Comparison of ENCODE assay signal across 16 cellular contexts in genomic region chr10:132630666-132631347, GRCh38.
DNase-seq lines count a peak whose midpoint lies in the region; ATAC-seq and TF ChIP-seq lines count a peak whose summit lies in the region.
"Had no signal": no experiment of that assay in that cellular context is flagged by ENCODE, and none has a peak within 500 bp of the region (broad histone marks: within the 10 kb centered on the region; RNA-seq: fewer than 3 reads in every experiment).

No MANE protein-coding gene starts in this region.

- no peak for DNase-seq in activated CD8-positive, alpha-beta T cell treated with anti-CD3 and anti-CD28 coated beads, Interleukin-2, amount 10 ng/mL, durations not matched to agents 7 days and 5 days
- no peak for DNase-seq in activated CD8-positive, alpha-beta T cell treated with anti-CD3 and anti-CD28 coated beads for 36 hours
- DNase-seq in left ventricle myocardium inferior (peak; percentile 84), osteoblast (ENCODE audit: insufficient read length, low spot score, missing footprints) (peak; percentile 69), ureter (ENCODE audit: low spot score) (peak; percentile 81), NOMO-1 treated with dmso at 0.1 percent for 144 hours (lab: John Stamatoyannopoulos, UW; ENCODE audit: unreplicated experiment) (no peak), DMS79 treated with DMSO at 0.1 percent for 48 hours (lab: John Stamatoyannopoulos, UW) (no peak)
- DNase-seq: dermis blood vessel endothelial cell, naive B cell, NCI-H1694, NCI-H82, SW 1271 had no signal

- H3K4me2 ChIP-seq in osteoblast (ENCODE audit: insufficient read depth, low read length) = no peak overlapping the region

- peaks cover 18% of the 10 kb centered on the region for H3K4me1 Mint-ChIP-seq in activated CD8-positive, alpha-beta T cell treated with anti-CD3 and anti-CD28 coated beads, Interleukin-2, amount 10 ng/mL, durations not matched to agents 7 days and 5 days (ENCODE audit: low read depth)
- peaks cover 34% of the 10 kb centered on the region for H3K4me1 Mint-ChIP-seq in activated CD8-positive, alpha-beta T cell treated with anti-CD3 and anti-CD28 coated beads for 36 hours (ENCODE audit: low read depth)

- CTCF ChIA-PET in activated CD8-positive, alpha-beta T cell treated with anti-CD3 and anti-CD28 coated beads, Interleukin-2, amount 10 ng/mL, durations not matched to agents 7 days and 5 days (lab: Charles Lee) = no interaction called here
- CTCF ChIA-PET in activated CD8-positive, alpha-beta T cell treated with anti-CD3 and anti-CD28 coated beads for 36 hours (lab: Charles Lee) = no interaction called here

- no peaks in the 10 kb centered on the region for H3K27me3 ChIP-seq in left ventricle myocardium inferior (ENCODE audit: low read depth)
- H3K27me3 ChIP-seq in osteoblast (ENCODE audit: insufficient read depth, low read length) = no peaks in the 10 kb centered on the region

- intact Hi-C loops in activated CD8-positive, alpha-beta T cell treated with anti-CD3 and anti-CD28 coated beads for 36 hours (cut with micrococcal nuclease) = loop anchor here (10.0 kb wide), 1 partner anchor 86 kb away; no protein-coding TSS in a partner anchor
- intact Hi-C loops in left ventricle myocardium inferior (cut with micrococcal nuclease) = no loop called here

- no peak overlapping the region for H3K27ac Mint-ChIP-seq in activated CD8-positive, alpha-beta T cell treated with anti-CD3 and anti-CD28 coated beads, Interleukin-2, amount 10 ng/mL, durations not matched to agents 7 days and 5 days
- no peak overlapping the region for H3K27ac Mint-ChIP-seq in activated CD8-positive, alpha-beta T cell treated with anti-CD3 and anti-CD28 coated beads for 36 hours

- POLR2A ChIA-PET in activated CD8-positive, alpha-beta T cell treated with anti-CD3 and anti-CD28 coated beads, Interleukin-2, amount 10 ng/mL, durations not matched to agents 7 days and 5 days (lab: Charles Lee) = no interaction called here
- POLR2A ChIA-PET in activated CD8-positive, alpha-beta T cell treated with anti-CD3 and anti-CD28 coated beads for 36 hours (lab: Charles Lee) = no interaction called here

- H3K4me3 ChIP-seq in left ventricle myocardium inferior = peak overlapping the region; percentile 44
- H3K4me3 ChIP-seq in osteoblast (ENCODE audit: insufficient read depth, low read length) = no peak overlapping the region
- H3K4me3 ChIP-seq: K562 had no signal

- H3K36me3 ChIP-seq in left ventricle myocardium inferior (no peaks in the 10 kb centered on the region), osteoblast (ENCODE audit: insufficient read depth, low read length) (no peaks in the 10 kb centered on the region)

- peak overlapping the region; percentile 94 for H3K27ac ChIP-seq in left ventricle myocardium inferior (replicated peaks)
- H3K27ac ChIP-seq in osteoblast (ENCODE audit: low read depth, low read length) = no peak overlapping the region
- H3K27ac ChIP-seq: 22Rv1 had no signal

- H3K36me3 Mint-ChIP-seq in activated CD8-positive, alpha-beta T cell treated with anti-CD3 and anti-CD28 coated beads, Interleukin-2, amount 10 ng/mL, durations not matched to agents 7 days and 5 days (ENCODE audit: low read depth) = no peaks in the 10 kb centered on the region
- no peaks in the 10 kb centered on the region for H3K36me3 Mint-ChIP-seq in activated CD8-positive, alpha-beta T cell treated with anti-CD3 and anti-CD28 coated beads for 36 hours (ENCODE audit: low read depth)
- H3K36me3 Mint-ChIP-seq: naive B cell had no signal

- no peaks in the 10 kb centered on the region for H3K9me3 Mint-ChIP-seq in activated CD8-positive, alpha-beta T cell treated with anti-CD3 and anti-CD28 coated beads, Interleukin-2, amount 10 ng/mL, durations not matched to agents 7 days and 5 days (ENCODE audit: insufficient read depth)
- no peaks in the 10 kb centered on the region for H3K9me3 Mint-ChIP-seq in activated CD8-positive, alpha-beta T cell treated with anti-CD3 and anti-CD28 coated beads for 36 hours

- peaks cover 14% of the 10 kb centered on the region for H3K79me2 ChIP-seq in osteoblast (ENCODE audit: insufficient read depth, low read length)

- ATAC-seq in activated CD8-positive, alpha-beta T cell treated with anti-CD3 and anti-CD28 coated beads, Interleukin-2, amount 10 ng/mL, durations not matched to agents 7 days and 5 days = peak; percentile 43
- no peak for ATAC-seq in activated CD8-positive, alpha-beta T cell treated with anti-CD3 and anti-CD28 coated beads for 36 hours
- ATAC-seq in HG02642 (IDR thresholded peaks at IDR 0.05; ENCODE audit: poor library complexity, unreplicated experiment) = no peak
- ATAC-seq: HCT116, K562 had no signal

- H2AFZ ChIP-seq in osteoblast (ENCODE audit: low read length) = no peak overlapping the region

- H3K4me1 ChIP-seq in left ventricle myocardium inferior (peaks cover 94% of the 10 kb centered on the region), osteoblast (ENCODE audit: insufficient read depth, low read length) (peaks cover 10% of the 10 kb centered on the region)

- no peaks in the 10 kb centered on the region for H3K9me3 ChIP-seq in left ventricle myocardium inferior (replicated peaks)
- no peaks in the 10 kb centered on the region for H3K9me3 ChIP-seq in osteoblast (ENCODE audit: low read depth, low read length)

- peaks cover 40% of the 10 kb centered on the region for H4K20me1 ChIP-seq in osteoblast (ENCODE audit: insufficient read depth, low read length)

- H3K27me3 Mint-ChIP-seq in activated CD8-positive, alpha-beta T cell treated with anti-CD3 and anti-CD28 coated beads, Interleukin-2, amount 10 ng/mL, durations not matched to agents 7 days and 5 days (ENCODE audit: low read depth) = peaks cover 2% of the 10 kb centered on the region
- H3K27me3 Mint-ChIP-seq in activated CD8-positive, alpha-beta T cell treated with anti-CD3 and anti-CD28 coated beads for 36 hours = no peaks in the 10 kb centered on the region
- H3K27me3 Mint-ChIP-seq: naive B cell had no signal

- TF ChIP-seq CTCF in activated CD8-positive, alpha-beta T cell treated with anti-CD3 and anti-CD28 coated beads for 36 hours (IDR thresholded peaks at IDR 0.05) = no peak
- TF ChIP-seq CTCF in left ventricle myocardium inferior (IDR thresholded peaks at IDR 0.05; ENCODE audit: borderline replicate concordance) (no peak), osteoblast (IDR thresholded peaks at IDR 0.05; ENCODE audit: extremely low read depth, low read depth, low read length) (no peak)

- no peak overlapping the region for H3K4me3 Mint-ChIP-seq in activated CD8-positive, alpha-beta T cell treated with anti-CD3 and anti-CD28 coated beads, Interleukin-2, amount 10 ng/mL, durations not matched to agents 7 days and 5 days
- H3K4me3 Mint-ChIP-seq in activated CD8-positive, alpha-beta T cell treated with anti-CD3 and anti-CD28 coated beads for 36 hours = no peak overlapping the region

Comparison
In these comparisons a context has a peak if more than half of its experiments do, and no peak if none do; other contexts are left out.
1. DNase-seq: peak in left ventricle myocardium inferior (single experiment), osteoblast (single experiment) and ureter (single experiment); none in activated CD8-positive, alpha-beta T cell treated with anti-CD3 and anti-CD28 coated beads, Interleukin-2, amount 10 ng/mL, durations not matched to agents 7 days and 5 days (single experiment), activated CD8-positive, alpha-beta T cell treated with anti-CD3 and anti-CD28 coated beads for 36 hours (single experiment), NOMO-1 treated with dmso at 0.1 percent for 144 hours (single experiment) and DMS79 treated with DMSO at 0.1 percent for 48 hours (single experiment).